Comparison of ENCODE assay signal across 24 cellular contexts in genomic region chr4:183197140-183197539, GRCh38.
DNase-seq lines count a peak whose midpoint lies in the region; FAIRE-seq and TF ChIP-seq lines count a peak whose summit lies in the region.
"Had no signal": no experiment of that assay in that cellular context is flagged by ENCODE, and none has a peak within 500 bp of the region (broad histone marks: within the 10 kb centered on the region; RNA-seq: fewer than 3 reads in every experiment).

No MANE protein-coding gene starts in this region.

- TF ChIP-seq CTCF in D721Med (IDR thresholded peaks at IDR 0.05; ENCODE audit: insufficient read depth, missing control alignments) (no peak), nephron progenitor cell (IDR thresholded peaks at IDR 0.05) (no peak)

- no peaks in the 10 kb centered on the region for H3K9me3 Mint-ChIP-seq in nephron progenitor cell
- H3K9me3 Mint-ChIP-seq: CD4-positive, alpha-beta T cell; CD8-positive, alpha-beta T cell had no signal

- peaks cover 48% of the 10 kb centered on the region for H3K4me1 Mint-ChIP-seq in nephron progenitor cell
- H3K4me1 Mint-ChIP-seq: B cell had no signal

- H3K36me3 Mint-ChIP-seq in nephron progenitor cell (ENCODE audit: low read depth): peaks cover 45% of the 10 kb centered on the region
- H3K36me3 Mint-ChIP-seq: CD8-positive, alpha-beta T cell had no signal

- FAIRE-seq in D721Med (lab: Jason Lieb, UNC) (peak; percentile 35), GM19239 (lab: Jason Lieb, UNC) (no peak)
- FAIRE-seq: A549, GM12878, GM12892, GM18507 had no signal

- H3K27ac Mint-ChIP-seq in nephron progenitor cell: peak overlapping the region; percentile 61
- H3K27ac Mint-ChIP-seq: B cell; CD4-positive, alpha-beta T cell; CD8-positive, alpha-beta T cell had no signal

- DNase-seq in D721Med (ENCODE audit: insufficient read length, low spot score): no peak
- DNase-seq in NCI-H82 treated with DMSO at 0.1 percent for 48 hours (lab: John Stamatoyannopoulos, UW; ENCODE audit: unreplicated experiment): peak; percentile 11
- peak; percentile 43 for DNase-seq in left kidney (ENCODE audit: low read depth, low spot score)
- no peak for DNase-seq in nephron progenitor cell
- DNase-seq in NCI-H1694 (lab: John Stamatoyannopoulos, UW): no peak
- no peak for DNase-seq in activated CD4-positive, CD25-positive, alpha-beta regulatory T cell treated with anti-CD3 and anti-CD28 coated beads, Interleukin-2, amount 50 U/mL, for 72 hours
- no peak for DNase-seq in GM19239 (ENCODE audit: insufficient read length, low spot score)
- DNase-seq: AML-193; Caco-2; Calu3; CD4-positive, alpha-beta T cell; CD8-positive, alpha-beta T cell; DMS 273 treated with DMSO at 0.1 percent for 48 hours; DMS153; DMS53; DMS79; DND-41; EL; GDM1 had no signal

- H3K4me3 Mint-ChIP-seq in nephron progenitor cell: no peak overlapping the region
- H3K4me3 Mint-ChIP-seq: B cell; CD4-positive, alpha-beta T cell; CD8-positive, alpha-beta T cell had no signal

- H3K27me3 Mint-ChIP-seq in nephron progenitor cell (ENCODE audit: low read depth, poor library complexity): no peaks in the 10 kb centered on the region
- H3K27me3 Mint-ChIP-seq: CD4-positive, alpha-beta T cell had no signal

Comparison
In these comparisons a context has a peak if more than half of its experiments do, and no peak if none do; other contexts are left out.
1. DNase-seq: peak in NCI-H82 treated with DMSO at 0.1 percent for 48 hours (single experiment) and left kidney (single experiment); none in D721Med (single experiment), nephron progenitor cell (single experiment), NCI-H1694 (single experiment), activated CD4-positive, CD25-positive, alpha-beta regulatory T cell treated with anti-CD3 and anti-CD28 coated beads, Interleukin-2, amount 50 U/mL, for 72 hours (single experiment) and GM19239 (single experiment).